In the genomic region with DNA sequence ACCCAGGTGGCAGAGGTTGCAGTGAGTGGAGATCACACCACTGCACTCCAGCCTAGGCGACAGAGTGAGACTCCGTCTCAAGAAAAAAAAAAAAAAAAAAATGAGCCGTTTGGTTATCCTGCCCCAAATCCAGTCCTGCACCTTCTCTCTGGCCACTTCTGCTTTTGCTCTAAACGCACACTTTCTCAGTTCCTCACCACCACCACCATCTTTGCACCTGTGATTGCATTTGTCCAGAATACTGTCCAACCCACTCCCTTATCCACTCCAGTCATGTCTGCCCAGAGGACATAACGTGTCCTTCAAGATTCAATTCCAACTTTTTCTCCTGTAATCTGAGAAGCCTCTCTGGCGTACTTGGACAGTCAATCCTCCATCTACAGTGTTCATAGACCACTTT, we compare ENCODE assay signal across 17 cellular contexts. TPM values are rescaled to one million over a fixed set of nuclear protein-coding genes. Genes with fewer than 3 reads are reported as not detected.
DNase-seq lines count a peak whose midpoint lies in the region; ATAC-seq and TF ChIP-seq lines count a peak whose summit lies in the region.
"Had no signal": no experiment of that assay in that cellular context is flagged by ENCODE, and none has a peak within 500 bp of the region (broad histone marks: within the 10 kb centered on the region; RNA-seq: fewer than 3 reads in every experiment).

No MANE protein-coding gene starts in this region.

- H3K4me3 Mint-ChIP-seq in stimulated activated naive CD8-positive, alpha-beta T cell treated with anti-CD3 and anti-CD28 coated beads, Interleukin-15, Interleukin-2, amounts not matched to agents 100 ng/mL and 50 ng/mL, for 24 hours: no peak overlapping the region
- H3K4me3 Mint-ChIP-seq in type B pancreatic cell: peak overlapping the region; percentile 56
- H3K4me3 Mint-ChIP-seq: activated T-cell treated with anti-CD3 and anti-CD28 coated beads, Interleukin-2, amount 50 U/mL, for 24 hours had no signal

- no peak for DNase-seq in stimulated activated naive CD8-positive, alpha-beta T cell treated with anti-CD3 and anti-CD28 coated beads, Interleukin-15, Interleukin-2, amounts not matched to agents 100 U/mL and 50 U/mL, for 24 hours
- DNase-seq in SKM-1 (lab: John Stamatoyannopoulos, UW; ENCODE audit: unreplicated experiment): peak; percentile 21
- DNase-seq in type B pancreatic cell (ENCODE audit: extremely low spot score, unreplicated experiment): no peak
- DNase-seq in KG1 (lab: John Stamatoyannopoulos, UW): no peak
- DNase-seq in NCI-H524 (lab: John Stamatoyannopoulos, UW): no peak
- DNase-seq: activated CD4-positive, alpha-beta T cell treated with anti-CD3 and anti-CD28 coated beads, Interleukin-2, amount 50 U/mL, for 4 hours; activated T-cell treated with anti-CD3 and anti-CD28 coated beads, Interleukin-2, amount 50 U/mL, for 24 hours; effector memory CD4-positive, alpha-beta T cell; left cardiac atrium; NCI-H1105 treated with DMSO at 0.1 percent for 48 hours; posterior cingulate gyrus; stimulated activated naive CD4-positive, alpha-beta T cell; upper lobe of right lung had no signal

- ATAC-seq in stimulated activated naive CD8-positive, alpha-beta T cell treated with anti-CD3 and anti-CD28 coated beads, Interleukin-15, Interleukin-2, amounts not matched to agents 100 U/mL and 50 U/mL, for 24 hours: no peak
- peak; percentile 35 for ATAC-seq in HG03565 (IDR thresholded peaks at IDR 0.05; ENCODE audit: unreplicated experiment)
- ATAC-seq in HG03457 (IDR thresholded peaks at IDR 0.05; ENCODE audit: unreplicated experiment): no peak
- ATAC-seq: left cardiac atrium, upper lobe of right lung had no signal

- no peaks in the 10 kb centered on the region for H3K9me3 Mint-ChIP-seq in stimulated activated naive CD8-positive, alpha-beta T cell treated with anti-CD3 and anti-CD28 coated beads, Interleukin-15, Interleukin-2, amounts not matched to agents 100 ng/mL and 50 ng/mL, for 24 hours
- no peaks in the 10 kb centered on the region for H3K9me3 Mint-ChIP-seq in type B pancreatic cell
- H3K9me3 Mint-ChIP-seq: activated T-cell treated with anti-CD3 and anti-CD28 coated beads, Interleukin-2, amount 50 U/mL, for 24 hours; CD14-positive monocyte had no signal

- H3K36me3 Mint-ChIP-seq in stimulated activated naive CD8-positive, alpha-beta T cell treated with anti-CD3 and anti-CD28 coated beads, Interleukin-15, Interleukin-2, amounts not matched to agents 100 ng/mL and 50 ng/mL, for 24 hours (ENCODE audit: low read depth): no peaks in the 10 kb centered on the region
- no peaks in the 10 kb centered on the region for H3K36me3 Mint-ChIP-seq in type B pancreatic cell

- no peaks in the 10 kb centered on the region for H3K27me3 Mint-ChIP-seq in stimulated activated naive CD8-positive, alpha-beta T cell treated with anti-CD3 and anti-CD28 coated beads, Interleukin-15, Interleukin-2, amounts not matched to agents 100 ng/mL and 50 ng/mL, for 24 hours
- no peaks in the 10 kb centered on the region for H3K27me3 Mint-ChIP-seq in type B pancreatic cell
- H3K27me3 Mint-ChIP-seq: activated T-cell treated with anti-CD3 and anti-CD28 coated beads, Interleukin-2, amount 50 U/mL, for 24 hours had no signal

- TF ChIP-seq CTCF in type B pancreatic cell (conservative IDR thresholded peaks at IDR 0.05): no peak

- peaks cover 32% of the 10 kb centered on the region for H3K4me1 Mint-ChIP-seq in stimulated activated naive CD8-positive, alpha-beta T cell treated with anti-CD3 and anti-CD28 coated beads, Interleukin-15, Interleukin-2, amounts not matched to agents 100 ng/mL and 50 ng/mL, for 24 hours (ENCODE audit: low read depth)
- peaks cover 15% of the 10 kb centered on the region for H3K4me1 Mint-ChIP-seq in type B pancreatic cell (ENCODE audit: unreplicated experiment)

- H3K27ac Mint-ChIP-seq in stimulated activated naive CD8-positive, alpha-beta T cell treated with anti-CD3 and anti-CD28 coated beads, Interleukin-15, Interleukin-2, amounts not matched to agents 100 ng/mL and 50 ng/mL, for 24 hours: peak overlapping the region; percentile 23
- no peak overlapping the region for H3K27ac Mint-ChIP-seq in type B pancreatic cell
- H3K27ac Mint-ChIP-seq: activated T-cell treated with anti-CD3 and anti-CD28 coated beads, Interleukin-2, amount 50 U/mL, for 24 hours; CD14-positive monocyte had no signal

RNA-seq across cellular contexts. Expression of gene NEK2, which starts 2.2 kb away (rescaled TPM):
- 15.2 and 23.4 TPM in 2 replicates for total RNA-seq in type B pancreatic cell (ENCODE audit: low replicate concordance)
